Comparison of ENCODE assay signal across 23 cellular contexts in genomic region chr17:19341211-19341631, GRCh38. TPM values are rescaled to one million over a fixed set of nuclear protein-coding genes. Genes with fewer than 3 reads are reported as not detected.
DNase-seq lines count a peak whose midpoint lies in the region; ATAC-seq and TF ChIP-seq lines count a peak whose summit lies in the region.
"Had no signal": no experiment of that assay in that cellular context is flagged by ENCODE, and none has a peak within 500 bp of the region (broad histone marks: within the 10 kb centered on the region; RNA-seq: fewer than 3 reads in every experiment).

No MANE protein-coding gene starts in this region.

- no peak overlapping the region for H3K27ac Mint-ChIP-seq in GM23338
- H3K27ac Mint-ChIP-seq: activated T-helper 17 cell treated with anti-CD3 and anti-CD28 coated beads, Interleukin-2, amount 50 U/mL, for 72 hours; CD14-positive monocyte had no signal

- TF ChIP-seq CTCF in GM23338 (conservative IDR thresholded peaks at IDR 0.05; ENCODE audit: low read depth in 2 of 2) (no peak), adrenal gland (IDR thresholded peaks at IDR 0.05) (no peak)

- H2AFZ ChIP-seq in GM23338: no peak overlapping the region

- no peaks in the 10 kb centered on the region; the same call in 1 of the 2 replicates for H3F3A ChIP-seq in GM23338 (replicated peaks; ENCODE audit: low read depth)

- H3K9me2 ChIP-seq in GM23338 (ENCODE audit: insufficient read depth): no peaks in the 10 kb centered on the region

- no peaks in the 10 kb centered on the region for H3K27me3 ChIP-seq in GM23338 (ENCODE audit: insufficient read depth)
- H3K27me3 ChIP-seq in adrenal gland: no peaks in the 10 kb centered on the region
- H3K27me3 ChIP-seq: ovary, Peyer's patch, SJSA1 had no signal

- 62 to 74% (median 65%) methylated on average over 7 of the region's 7 CpGs for WGBS in adrenal gland, 4 donors

- H3K36me3 ChIP-seq in GM23338 (ENCODE audit: insufficient read depth) (no peaks in the 10 kb centered on the region), adrenal gland (replicated peaks in 1 of 2) (no peaks in the 10 kb centered on the region)
- H3K36me3 ChIP-seq: lower lobe of right lung, ovary, Peyer's patch, SJSA1 had no signal

- H3K4me2 ChIP-seq in GM23338: no peak overlapping the region

- no peak for TF ChIP-seq POLR2A in adrenal gland (IDR thresholded peaks at IDR 0.05)

- no peaks in the 10 kb centered on the region for H3K9me3 Mint-ChIP-seq in GM23338
- H3K9me3 Mint-ChIP-seq: activated T-helper 17 cell treated with anti-CD3 and anti-CD28 coated beads, Interleukin-2, amount 50 U/mL, for 72 hours had no signal

- intact Hi-C loops in adrenal gland (cut with DNase I): no loop called here
- intact Hi-C loops in sciatic nerve (cut with DNase I): no loop called here

- H3K27me3 Mint-ChIP-seq in GM23338 (ENCODE audit: insufficient read depth, low read depth, poor library complexity): peaks cover 19% of the 10 kb centered on the region

- H3K79me2 ChIP-seq in GM23338 (replicated peaks; ENCODE audit: insufficient read depth): no peaks in the 10 kb centered on the region

- peaks cover 27% of the 10 kb centered on the region for H3K4me1 ChIP-seq in GM23338 (ENCODE audit: insufficient read depth)
- H3K4me1 ChIP-seq in adrenal gland (replicated peaks in 1 of 2): peaks cover under 1 to 26% of the 10 kb centered on the region in 2 donors

- H3K4me3 ChIP-seq in GM23338 (no peak overlapping the region), adrenal gland (no peak overlapping the region)
- H3K4me3 ChIP-seq: lower lobe of right lung, ovary, Peyer's patch, SJSA1 had no signal

- peaks cover 42% of the 10 kb centered on the region for H3K4me1 Mint-ChIP-seq in GM23338
- H3K4me1 Mint-ChIP-seq: activated T-helper 17 cell treated with anti-CD3 and anti-CD28 coated beads, Interleukin-2, amount 50 U/mL, for 72 hours; CD14-positive monocyte had no signal

- H3K4me3 Mint-ChIP-seq in GM23338: no peak overlapping the region; the same call in 2 of the 3 replicates
- H3K4me3 Mint-ChIP-seq: activated T-helper 17 cell treated with anti-CD3 and anti-CD28 coated beads, Interleukin-2, amount 50 U/mL, for 72 hours had no signal

- DNase-seq in GM23338 (ENCODE audit: low spot score) (no peak), adrenal gland (peak in 4 of 7 donors; percentile 12 to 56 (median 14)), islet precursor cell (peak; percentile 54), sciatic nerve (ENCODE audit: low spot score) (peak; percentile 42), NCI-H510A treated with DMSO at 0.1 percent for 48 hours (lab: John Stamatoyannopoulos, UW) (no peak)
- DNase-seq: activated CD4-positive, alpha-beta T cell treated with anti-CD3 and anti-CD28 coated beads for 48 hours; foreskin fibroblast; GOT3; kidney; lower lobe of right lung; MM.1S; NCI-H1417 treated with DMSO at 0.1 percent for 48 hours; NCI-H2107; NCI-H524; T-helper 1 cell had no signal

- H3K36me3 Mint-ChIP-seq in GM23338 (ENCODE audit: low read depth): peaks cover 2% of the 10 kb centered on the region; the same call in 2 of the 3 replicates
- H3K36me3 Mint-ChIP-seq: CD14-positive monocyte had no signal

- H3K9me3 ChIP-seq in adrenal gland (replicated peaks in 1 of 3): no peaks in the 10 kb centered on the region
- H3K9me3 ChIP-seq: lower lobe of right lung, ovary, Peyer's patch, SJSA1 had no signal

- H4K20me1 ChIP-seq in GM23338 (replicated peaks; ENCODE audit: insufficient read depth): no peaks in the 10 kb centered on the region

- ATAC-seq in GM23338 (no peak), sciatic nerve (no peak), HG02588 (IDR thresholded peaks at IDR 0.05; ENCODE audit: unreplicated experiment) (no peak), HG02970 (IDR thresholded peaks at IDR 0.05; ENCODE audit: low FRiP score, unreplicated experiment) (no peak)
- ATAC-seq: activated T-helper 17 cell treated with anti-CD3 and anti-CD28 coated beads, Interleukin-2, amount 50 U/mL, for 72 hours; lower lobe of right lung had no signal

- no peak overlapping the region; the same call in 1 of the 2 replicates for H3K27ac ChIP-seq in GM23338 (ENCODE audit: low read depth)
- peak overlapping the region in 1 of 5 donors; percentile 53 for H3K27ac ChIP-seq in adrenal gland
- H3K27ac ChIP-seq: lower lobe of right lung, SJSA1 had no signal

TF ChIP-seq in GM23338, 12 proteins besides CTCF, POLR2A, EP300 and RAD21 (continues in another document):
- TF ChIP-seq ZNF331 (CRISPR knock-in tag; IDR thresholded peaks at IDR 0.05; ENCODE audit: low read depth): no peak
- no peak for TF ChIP-seq REST (IDR thresholded peaks at IDR 0.05; ENCODE audit: unreplicated experiment)

RNA-seq across cellular contexts. Expression of gene B9D1, which starts 21.3 kb away (rescaled TPM):
- total RNA-seq in GM23338 (2014; rRNA removed; shearing (Covaris generic)): 47.2 and 63.5 TPM in 2 replicates
- polyA plus RNA-seq in GM23338 (2016; fragmentation: Nextera tagmentation; extraction: Ambion mirVana) (28.6 and 35.2 TPM in 2 replicates), adrenal gland (10 to 100 TPM; 24.7 to 56.4 (median 37.2) TPM)
- total RNA-seq in adrenal gland (10 to 100 TPM; 19.3 to 67.7 (median 30.1) TPM), sciatic nerve (19.8 TPM)
- polyA plus RNA-seq: CD14-positive monocyte had no signal

RNA-seq across cellular contexts. Expression of gene MAPK7, which starts 37.1 kb away (rescaled TPM):
- total RNA-seq in GM23338 (2014; rRNA removed; shearing (Covaris generic)): 40.8 and 53.1 TPM in 2 replicates
- 15.5 and 15.6 TPM in 2 replicates for polyA plus RNA-seq in GM23338 (2016; fragmentation: Nextera tagmentation; extraction: Ambion mirVana)
- 100 to 1,000 TPM in 1 of 8 donors, 10 to 100 TPM in 7; 37.4 to 223 (median 48.3) TPM for total RNA-seq in adrenal gland
- polyA plus RNA-seq in adrenal gland: 10 to 100 TPM; 22.6 to 41.3 (median 26.8) TPM
- 28.2 TPM for total RNA-seq in sciatic nerve

RNA-seq across cellular contexts. Expression of gene MFAP4, which starts 45.8 kb away (rescaled TPM):
- 2.6 and 7.7 TPM in 2 replicates for total RNA-seq in GM23338 (2014; rRNA removed; shearing (Covaris generic))
- polyA plus RNA-seq in GM23338 (2016; fragmentation: Nextera tagmentation; extraction: Ambion mirVana) (9.4 and 9.7 TPM in 2 replicates), adrenal gland (10 to 100 TPM; 36.8 to 53.6 (median 40.1) TPM)
- total RNA-seq in adrenal gland (10 to 100 TPM; 24.1 to 84.5 (median 29.9) TPM), sciatic nerve (115 TPM)
- total RNA-seq: activated T-helper 17 cell treated with anti-CD3 and anti-CD28 coated beads, Interleukin-2, amount 50 U/mL, for 72 hours; epithelial cell of proximal tubule had no signal

Comparison
In these comparisons a context has a peak if more than half of its experiments do, and no peak if none do; other contexts are left out.
1. DNase-seq: peak in adrenal gland (4 of 7), islet precursor cell (single experiment) and sciatic nerve (single experiment); none in GM23338 (single experiment) and NCI-H510A treated with DMSO at 0.1 percent for 48 hours (single experiment).